ENCODE assay signal across 8 cellular contexts in the genomic region with DNA sequence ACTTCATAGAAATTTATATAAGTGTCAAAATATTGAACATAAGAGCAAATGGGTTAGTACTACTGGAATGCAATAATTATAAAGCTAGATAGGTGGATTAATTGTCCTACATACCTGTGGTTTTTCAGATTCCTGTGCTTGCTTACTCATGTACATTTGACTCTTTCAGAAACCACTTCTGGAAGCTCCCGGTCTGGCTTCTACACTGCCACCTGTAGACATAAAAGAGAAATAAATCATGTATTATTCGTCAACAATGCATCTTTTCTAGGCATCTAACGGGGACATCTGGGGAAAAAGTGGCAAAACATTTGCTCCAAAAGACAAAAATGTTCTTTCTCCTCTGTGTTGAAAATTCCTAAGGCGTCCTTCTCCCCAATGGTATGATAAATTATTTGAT.
DNase-seq lines count a peak whose midpoint lies in the region; ATAC-seq, FAIRE-seq and TF ChIP-seq lines count a peak whose summit lies in the region.

No MANE protein-coding gene starts in this region.

- H3K27me3 Mint-ChIP-seq in nephron progenitor cell (ENCODE audit: low read depth, poor library complexity), result no peaks in the 10 kb centered on the region

- H3K14ac ChIP-seq in H1 (ENCODE audit: insufficient read length), result no peak overlapping the region

- peak; percentile 2 for DNase-seq in DMS153 treated with DMSO at 0.1 percent for 48 hours (lab: John Stamatoyannopoulos, UW; ENCODE audit: unreplicated experiment)
- DNase-seq in SW 1271 (lab: John Stamatoyannopoulos, UW), result peak; percentile 43 to 77
- no peak for DNase-seq in H1 (ENCODE audit: low read depth in 1 of 2, low spot score in 2 of 2)
- no peak for DNase-seq in nephron progenitor cell
- DNase-seq in NCI-H446 (lab: John Stamatoyannopoulos, UW), result no peak
- no peak for DNase-seq in OCI-M2 (lab: John Stamatoyannopoulos, UW; ENCODE audit: unreplicated experiment)

- peaks cover 2 to 3% of the 10 kb centered on the region in 2 experiments for H4K20me1 ChIP-seq in H1 (replicated peaks in 1 of 2; ENCODE audit: control insufficient read depth in 1 of 2, insufficient read depth in 2 of 2, low read length in 2 of 2)

- no peak for TF ChIP-seq EP300 in H1 (IDR thresholded peaks at IDR 0.05; ENCODE audit: borderline replicate concordance in 1 of 2, low read depth in 2 of 2, low read length in 2 of 2)

- no peak for FAIRE-seq in H1 (lab: Jason Lieb, UNC)

- no peak overlapping the region for H3K56ac ChIP-seq in H1 (replicated peaks; ENCODE audit: insufficient read length, low read depth, low read length)

- peak overlapping the region; percentile 97 for H3K4me3 Mint-ChIP-seq in nephron progenitor cell

- no peak overlapping the region for H2BK20ac ChIP-seq in H1 (ENCODE audit: low read length)

- H3K4ac ChIP-seq in H1 (replicated peaks; ENCODE audit: insufficient read length, low read depth, low read length), result no peak overlapping the region

- H2BK15ac ChIP-seq in H1 (ENCODE audit: low read length), result no peak overlapping the region

- no peak; a peak in 1 of 4 replicates for TF ChIP-seq RAD21 in H1 (IDR thresholded peaks at IDR 0.05 in 1 of 2, conservative IDR thresholded peaks at IDR 0.05 in 1 of 2; ENCODE audit: low read depth in 2 of 2, low read length in 2 of 2)

- H3K9ac ChIP-seq in HUES48 (ENCODE audit: low read depth, low read length) (peak overlapping the region; percentile 93), H1 (replicated peaks in 1 of 4; ENCODE audit: extremely low read depth in 1 of 4, low read depth in 3 of 4, low read length in 3 of 4) (no peak overlapping the region)

- peaks cover 49% of the 10 kb centered on the region for H3K36me3 ChIP-seq in HUES48 (ENCODE audit: control insufficient read depth, insufficient read depth, low read length)
- H3K36me3 ChIP-seq in H1 (ENCODE audit: control insufficient read depth in 2 of 4, insufficient read depth in 4 of 4, low read length in 3 of 4), result peaks cover 11 to 50% (median 26%) of the 10 kb centered on the region in 4 experiments

- peaks cover 25% of the 10 kb centered on the region for H3K36me3 Mint-ChIP-seq in nephron progenitor cell (ENCODE audit: low read depth)

- H2AK5ac ChIP-seq in H1 (ENCODE audit: low read depth, low read length), result no peak overlapping the region

- H3K4me3 ChIP-seq in HUES48 (ENCODE audit: low read depth, low read length) (peak overlapping the region; percentile 84), H1 (ENCODE audit: extremely low read depth in 1 of 4, insufficient read depth in 2 of 4, low read depth in 3 of 4, low read length in 4 of 4) (peak overlapping the region; percentile 85 to 99 (median 96); a peak in 7 of 8 replicates)

- TF ChIP-seq CTCF in H1 (IDR thresholded peaks at IDR 0.05; ENCODE audit: control extremely low read depth in 1 of 3, insufficient read depth in 1 of 3, low read depth in 1 of 3, low read length in 3 of 3) (peak in 1 of 3 experiments; percentile 11; a peak in 1 of 4 replicates), nephron progenitor cell (IDR thresholded peaks at IDR 0.05) (no peak)

- H2AFZ ChIP-seq in H1 (ENCODE audit: low read length), result no peak overlapping the region

- peaks cover 18% of the 10 kb centered on the region for H3K4me1 Mint-ChIP-seq in nephron progenitor cell

- no peak for ATAC-seq in GM18870 (IDR thresholded peaks at IDR 0.05; ENCODE audit: unreplicated experiment)

- POLR2A ChIA-PET in H1 (lab: Charles Lee; ENCODE audit: partially characterized antibody), result interaction anchor here (0.7 to 1.0 kb wide), 4 partner anchors 8 to 14 kb away, joined by 3 read pairs; no protein-coding TSS in a partner anchor

- H3K23me2 ChIP-seq in H1 (ENCODE audit: low read depth, low read length), result 0 out of 2 replicates have a peak, but pooled peaks cover 2% of the 10 kb centered on the region

- no peaks in the 10 kb centered on the region for H3K79me1 ChIP-seq in H1 (ENCODE audit: low read depth, low read length)

- H3K4me1 ChIP-seq in HUES48 (ENCODE audit: control insufficient read depth, insufficient read depth, low read length) (peaks cover 41% of the 10 kb centered on the region), H1 (replicated peaks in 1 of 4; ENCODE audit: control insufficient read depth in 3 of 4, insufficient read depth in 4 of 4, low read length in 3 of 4) (peaks cover 0 to 9% (median 1%) of the 10 kb centered on the region in 4 experiments; a peak in 3 of 7 replicates)

- no peak overlapping the region for H2BK5ac ChIP-seq in H1 (ENCODE audit: low read depth, low read length)

- H3K9me3 ChIP-seq in HUES48 (ENCODE audit: control insufficient read depth, insufficient read depth, low read length) (no peaks in the 10 kb centered on the region), H1 (ENCODE audit: insufficient read depth in 2 of 2, low read depth in 1 of 2, low read length in 1 of 2) (no peaks in the 10 kb centered on the region)

- H3K79me2 ChIP-seq in H1 (ENCODE audit: control insufficient read depth in 1 of 2, insufficient read depth in 2 of 2, low read length in 2 of 2), result peaks cover 15 to 66% of the 10 kb centered on the region in 2 experiments

- H4K8ac ChIP-seq in H1 (ENCODE audit: extremely low read depth, insufficient read depth, low read length), result no peak overlapping the region

- no peak overlapping the region for H3K18ac ChIP-seq in H1 (ENCODE audit: extremely low read depth, low read length)

- no peak overlapping the region for H3K23ac ChIP-seq in H1 (ENCODE audit: insufficient read length)

- no peak overlapping the region for H2BK120ac ChIP-seq in H1 (replicated peaks; ENCODE audit: low read depth, low read length)

- no peak overlapping the region for H4K5ac ChIP-seq in H1 (ENCODE audit: insufficient read length, low read depth, low read length)

- H2BK12ac ChIP-seq in H1 (ENCODE audit: low read depth, low read length), result no peak overlapping the region

- no peak overlapping the region for H3K27ac Mint-ChIP-seq in nephron progenitor cell

- H4K91ac ChIP-seq in H1 (replicated peaks; ENCODE audit: insufficient read length, low read length), result no peak overlapping the region

- TF ChIP-seq POLR2A in H1 (IDR thresholded peaks at IDR 0.05; ENCODE audit: control extremely low read depth in 1 of 2, low read depth in 2 of 2, low read length in 2 of 2), result no peak

- H3K27ac ChIP-seq in HUES48 (ENCODE audit: low read depth, low read length), result no peak overlapping the region
- H3K27ac ChIP-seq in H1 (ENCODE audit: low read depth, low read length), result no peak overlapping the region

- peaks cover 38% of the 10 kb centered on the region for H3K9me3 Mint-ChIP-seq in nephron progenitor cell

- peak overlapping the region; percentile 64 to 75 for H3K4me2 ChIP-seq in H1 (ENCODE audit: insufficient read depth in 1 of 2, low read depth in 2 of 2, low read length in 2 of 2)

- no peaks in the 10 kb centered on the region for H3K27me3 ChIP-seq in HUES48 (ENCODE audit: control insufficient read depth, insufficient read depth, low read length)
- no peaks in the 10 kb centered on the region for H3K27me3 ChIP-seq in H1 (replicated peaks in 1 of 4; ENCODE audit: control insufficient read depth in 3 of 4, extremely low read depth in 1 of 4, insufficient read depth in 3 of 4, low read length in 3 of 4)

- CTCF ChIA-PET in H1 (lab: Charles Lee; ENCODE audit: partially characterized antibody), result interaction anchor here (1.5 kb wide), 1 partner anchor 12 kb away, joined by 5 read pairs; no protein-coding TSS in a partner anchor

- 13% methylated on average over 3 of the region's 4 CpGs; no CpG with 5 or more reads in 1 of the 2 experiments for WGBS in H1 (ENCODE audit: extremely low coverage in 1 of 2, insufficient coverage in 1 of 2, insufficient read length in 1 of 2, insufficient replicate concordance in 2 of 2, low coverage in 1 of 2, low lambda C conversion rate in 2 of 2, missing lambda C conversion rate in 1 of 2), 2 experiments

TF ChIP-seq in H1, 55 proteins besides CTCF, POLR2A, EP300 and RAD21 (continues in another document):
- no peak for TF ChIP-seq KDM4A (IDR thresholded peaks at IDR 0.05; ENCODE audit: low read depth, low read length, severe bottlenecking)

Comparison
In these comparisons a context has a peak if more than half of its experiments do, and no peak if none do; other contexts are left out.
1. DNase-seq: peak in DMS153 treated with DMSO at 0.1 percent for 48 hours (single experiment) and SW 1271 (2 of 2); none in H1 (0 of 2), nephron progenitor cell (single experiment), NCI-H446 (0 of 2) and OCI-M2 (single experiment).